In genomic region chr17:76077582-76078110, GRCh38 we compare ENCODE assay signal across 1 cellular context.
TF ChIP-seq lines count a peak whose summit lies in the region.

No MANE protein-coding gene starts in this region.

TF ChIP-seq in GM23338, 12 proteins besides CTCF, POLR2A, EP300 and RAD21:
- TF ChIP-seq POLR2AphosphoS5 (IDR thresholded peaks at IDR 0.05; ENCODE audit: low read depth) (no peak), EZH2phosphoT487 (IDR thresholded peaks at IDR 0.05; ENCODE audit: unreplicated experiment) (no peak), ZNF331 (CRISPR knock-in tag; IDR thresholded peaks at IDR 0.05; ENCODE audit: low read depth) (no peak), NANOG (IDR thresholded peaks at IDR 0.05; ENCODE audit: borderline replicate concordance) (no peak), JUNB (IDR thresholded peaks at IDR 0.05; ENCODE audit: unreplicated experiment) (no peak), ZNF114 (CRISPR knock-in tag; IDR thresholded peaks at IDR 0.05) (no peak), STAT1 (IDR thresholded peaks at IDR 0.05; ENCODE audit: unreplicated experiment) (no peak), ETS1 (IDR thresholded peaks at IDR 0.05) (no peak)
- TF ChIP-seq, protein P1, sequence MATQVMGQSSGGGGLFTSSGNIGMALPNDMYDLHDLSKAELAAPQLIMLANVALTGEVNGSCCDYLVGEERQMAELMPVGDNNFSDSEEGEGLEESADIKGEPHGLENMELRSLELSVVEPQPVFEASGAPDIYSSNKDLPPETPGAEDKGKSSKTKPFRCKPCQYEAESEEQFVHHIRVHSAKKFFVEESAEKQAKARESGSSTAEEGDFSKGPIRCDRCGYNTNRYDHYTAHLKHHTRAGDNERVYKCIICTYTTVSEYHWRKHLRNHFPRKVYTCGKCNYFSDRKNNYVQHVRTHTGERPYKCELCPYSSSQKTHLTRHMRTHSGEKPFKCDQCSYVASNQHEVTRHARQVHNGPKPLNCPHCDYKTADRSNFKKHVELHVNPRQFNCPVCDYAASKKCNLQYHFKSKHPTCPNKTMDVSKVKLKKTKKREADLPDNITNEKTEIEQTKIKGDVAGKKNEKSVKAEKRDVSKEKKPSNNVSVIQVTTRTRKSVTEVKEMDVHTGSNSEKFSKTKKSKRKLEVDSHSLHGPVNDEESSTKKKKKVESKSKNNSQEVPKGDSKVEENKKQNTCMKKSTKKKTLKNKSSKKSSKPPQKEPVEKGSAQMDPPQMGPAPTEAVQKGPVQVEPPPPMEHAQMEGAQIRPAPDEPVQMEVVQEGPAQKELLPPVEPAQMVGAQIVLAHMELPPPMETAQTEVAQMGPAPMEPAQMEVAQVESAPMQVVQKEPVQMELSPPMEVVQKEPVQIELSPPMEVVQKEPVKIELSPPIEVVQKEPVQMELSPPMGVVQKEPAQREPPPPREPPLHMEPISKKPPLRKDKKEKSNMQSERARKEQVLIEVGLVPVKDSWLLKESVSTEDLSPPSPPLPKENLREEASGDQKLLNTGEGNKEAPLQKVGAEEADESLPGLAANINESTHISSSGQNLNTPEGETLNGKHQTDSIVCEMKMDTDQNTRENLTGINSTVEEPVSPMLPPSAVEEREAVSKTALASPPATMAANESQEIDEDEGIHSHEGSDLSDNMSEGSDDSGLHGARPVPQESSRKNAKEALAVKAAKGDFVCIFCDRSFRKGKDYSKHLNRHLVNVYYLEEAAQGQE (IDR thresholded peaks at IDR 0.05; ENCODE audit: unreplicated experiment): no peak
